8 cellular contexts compared by ENCODE assay signal in genomic region chr3:192409203-192409837, GRCh38.
DNase-seq lines count a peak whose midpoint lies in the region; FAIRE-seq and TF ChIP-seq lines count a peak whose summit lies in the region.

No MANE protein-coding gene starts in this region.

- peaks cover 0 to 5% (median 0%) of the 10 kb centered on the region in 8 donors for H3K9me3 Mint-ChIP-seq in CD4-positive, alpha-beta memory T cell

- no peak for TF ChIP-seq CTCF in choroid plexus epithelial cell (conservative IDR thresholded peaks at IDR 0.05; ENCODE audit: low read depth, low read length)
- TF ChIP-seq CTCF in lower leg skin (IDR thresholded peaks at IDR 0.05), result no peak

- 0 to 1% methylated on average over 1 to 40 of the region's 60 CpGs for WGBS in lower leg skin, 2 donors

- no peak overlapping the region for H3K27ac Mint-ChIP-seq in CD4-positive, alpha-beta memory T cell

- peak; percentile 40 for DNase-seq in NCI-H2029 (lab: John Stamatoyannopoulos, UW)
- DNase-seq in NCI-H2029 treated with DMSO at 0.1 percent for 48 hours (lab: John Stamatoyannopoulos, UW), result no peak
- peak; percentile 70 for DNase-seq in HuH-7 (ENCODE audit: low spot score)
- DNase-seq in choroid plexus epithelial cell (ENCODE audit: low read depth), result no peak
- DNase-seq in lower leg skin (ENCODE audit: low spot score in 2 of 2), result peak in 1 of 2 donors; percentile 86
- DNase-seq in urothelium cell line (ENCODE audit: low spot score), result peak; percentile 63
- DNase-seq in CD4-positive, alpha-beta memory T cell, result no peak
- no peak for DNase-seq in NCI-H187 treated with DMSO at 0.1 percent for 48 hours (lab: John Stamatoyannopoulos, UW)

- H3K27ac ChIP-seq in CD4-positive, alpha-beta memory T cell (ENCODE audit: low read depth, low read length), result no peak overlapping the region

- no peaks in the 10 kb centered on the region for H3K27me3 ChIP-seq in CD4-positive, alpha-beta memory T cell (ENCODE audit: insufficient read depth, low read length)

- POLR2A ChIA-PET in CD4-positive, alpha-beta memory T cell (lab: Charles Lee; ENCODE audit: partially characterized antibody), result no interaction called here

- intact Hi-C loops in lower leg skin (cut with DNase I; ENCODE audit: low total_unique reads), result no loop called here
- intact Hi-C loops in CD4-positive, alpha-beta memory T cell (cut with micrococcal nuclease), result no loop called here

- peaks cover 0 to 9% (median 6%) of the 10 kb centered on the region in 4 donors for H3K4me1 Mint-ChIP-seq in CD4-positive, alpha-beta memory T cell

- peak overlapping the region in 2 of 8 donors; percentile 3 to 35 for H3K4me3 Mint-ChIP-seq in CD4-positive, alpha-beta memory T cell

- peaks cover 19 to 29% of the 10 kb centered on the region in 2 donors for H3K27me3 Mint-ChIP-seq in CD4-positive, alpha-beta memory T cell

- no peak for TF ChIP-seq POLR2A in lower leg skin (IDR thresholded peaks at IDR 0.05)

- no peak for FAIRE-seq in urothelium cell line (lab: Jason Lieb, UNC)

- H3K9me3 ChIP-seq in CD4-positive, alpha-beta memory T cell (ENCODE audit: control insufficient read depth in 1 of 2, low read length in 2 of 2), result no peaks in the 10 kb centered on the region

- H3K36me3 Mint-ChIP-seq in CD4-positive, alpha-beta memory T cell, result no peaks in the 10 kb centered on the region

- H3K36me3 ChIP-seq in CD4-positive, alpha-beta memory T cell (ENCODE audit: insufficient read depth, low read length), result no peaks in the 10 kb centered on the region

- no peaks in the 10 kb centered on the region for H3K4me1 ChIP-seq in CD4-positive, alpha-beta memory T cell (ENCODE audit: insufficient read depth, low read length)

- CTCF ChIA-PET in CD4-positive, alpha-beta memory T cell (lab: Charles Lee; ENCODE audit: partially characterized antibody), result no interaction called here

- H3K4me3 ChIP-seq in choroid plexus epithelial cell (ENCODE audit: low read depth, low read length) (peak overlapping the region; percentile 46), lower leg skin (ENCODE audit: low read depth, poor library complexity, severe bottlenecking) (peak overlapping the region; percentile 2)
- no peak overlapping the region for H3K4me3 ChIP-seq in CD4-positive, alpha-beta memory T cell (ENCODE audit: low read length in 2 of 2)

Comparison
In these comparisons a context has a peak if more than half of its experiments do, and no peak if none do; other contexts are left out.
1. DNase-seq: peak in NCI-H2029 (single experiment), HuH-7 (single experiment) and urothelium cell line (single experiment); none in NCI-H2029 treated with DMSO at 0.1 percent for 48 hours (single experiment), choroid plexus epithelial cell (single experiment), CD4-positive, alpha-beta memory T cell (0 of 5) and NCI-H187 treated with DMSO at 0.1 percent for 48 hours (single experiment).
2. H3K4me3 ChIP-seq: peak in choroid plexus epithelial cell (single experiment) and lower leg skin (single experiment); none in CD4-positive, alpha-beta memory T cell (0 of 2).